In the genomic region with DNA sequence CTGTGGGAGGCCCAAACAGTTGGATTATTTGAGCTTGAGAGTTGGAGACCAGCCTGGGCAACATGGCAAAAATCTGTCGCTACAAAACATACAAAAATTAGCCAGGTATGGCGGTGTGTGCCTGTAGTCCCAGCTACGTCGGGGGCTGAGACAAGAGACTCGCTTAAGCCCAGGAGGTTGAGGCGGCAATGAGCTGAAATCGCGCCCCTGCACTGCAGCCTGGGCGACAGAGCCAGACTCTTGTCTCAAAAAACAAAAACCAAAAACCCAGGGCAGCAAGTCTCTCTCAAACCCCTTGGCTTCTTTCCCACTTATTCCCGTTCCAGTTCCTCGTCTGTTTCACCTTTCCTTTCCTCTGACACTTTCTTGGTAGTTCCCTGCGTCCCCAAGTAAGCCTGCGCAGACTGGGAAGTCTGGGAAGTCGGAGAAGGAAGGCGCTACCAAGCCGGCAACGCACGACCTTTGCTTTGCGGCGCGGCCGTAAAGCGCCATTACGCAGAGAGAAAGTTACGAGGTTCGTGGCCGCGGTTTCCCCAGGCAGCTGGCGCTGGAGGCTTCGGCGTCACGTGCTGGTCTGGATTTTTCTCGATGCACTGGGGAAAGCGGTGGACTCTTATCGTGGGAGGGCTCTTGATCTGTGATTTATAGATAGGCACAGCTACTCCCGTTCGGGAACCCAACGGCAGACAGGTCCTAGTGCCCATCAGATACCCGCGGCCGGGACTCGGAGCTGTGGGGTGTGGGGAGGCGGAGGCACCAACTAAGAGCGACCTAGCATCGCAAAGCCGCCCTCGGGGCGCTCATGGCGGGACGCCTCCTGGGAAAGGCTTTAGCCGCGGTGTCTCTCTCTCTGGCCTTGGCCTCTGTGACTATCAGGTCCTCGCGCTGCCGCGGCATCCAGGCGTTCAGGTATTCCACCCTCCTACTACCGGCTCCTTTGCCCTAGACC, we compare ENCODE assay signal across 8 cellular contexts. TPM values are rescaled to one million over a fixed set of nuclear protein-coding genes. Genes with fewer than 3 reads are reported as not detected.
A peak's percentile ranks its signal among the peaks of the same experiment; 100 is the strongest.
DNase-seq lines count a peak whose midpoint lies in the region; ATAC-seq and TF ChIP-seq lines count a peak whose summit lies in the region.

TSS of gene NUDT9 (plus strand) at position 470 of the 949 bp plus-strand sequence. CDS start at position 803, 333 bp downstream.

- no peaks in the 10 kb centered on the region for H3K9me3 ChIP-seq in testis

- no peaks in the 10 kb centered on the region for H3K9me3 Mint-ChIP-seq in activated naive CD4-positive, alpha-beta T cell treated with anti-CD3 and anti-CD28 coated beads, Interleukin-2, amount 50 U/mL, for 72 hours

- ATAC-seq in HG02610 (IDR thresholded peaks at IDR 0.05; ENCODE audit: unreplicated experiment) (peak; percentile 87), omental fat pad (ENCODE audit: low FRiP score) (peak; percentile 97)
- peak; percentile 84 to 92 for ATAC-seq in activated naive CD4-positive, alpha-beta T cell treated with anti-CD3 and anti-CD28 coated beads, Interleukin-2, amount 50 U/mL, for 72 hours

- peaks cover 14% of the 10 kb centered on the region for H3K4me1 ChIP-seq in testis

- H3K27ac Mint-ChIP-seq in activated naive CD4-positive, alpha-beta T cell treated with anti-CD3 and anti-CD28 coated beads, Interleukin-2, amount 50 U/mL, for 72 hours, result peak within 1 kb of the TSS; percentile 93 to 99

- TF ChIP-seq CTCF in GM10266 (IDR thresholded peaks at IDR 0.05; ENCODE audit: control insufficient read depth, insufficient read depth, low read depth, missing control alignments) (no peak), omental fat pad (IDR thresholded peaks at IDR 0.05) (no peak), testis (IDR thresholded peaks at IDR 0.05) (no peak)

- peak within 1 kb of the TSS; percentile 80 to 92 for H3K4me3 ChIP-seq in testis

- TF ChIP-seq POLR2A in testis (IDR thresholded peaks at IDR 0.05), result no peak

- H3K27me3 ChIP-seq in testis, result no peaks in the 10 kb centered on the region

- no peaks in the 10 kb centered on the region for H3K36me3 ChIP-seq in testis (ENCODE audit: low read depth, missing control alignments)

- H3K36me3 Mint-ChIP-seq in activated naive CD4-positive, alpha-beta T cell treated with anti-CD3 and anti-CD28 coated beads, Interleukin-2, amount 50 U/mL, for 72 hours, result peaks cover 0 to 11% of the 10 kb centered on the region in 2 donors

- DNase-seq in GM10266 (ENCODE audit: extremely low spot score) (peak; percentile 72), NCI-H1092 treated with DMSO at 0.1 percent for 48 hours (lab: John Stamatoyannopoulos, UW) (peak; percentile 94), SKM-1 (lab: John Stamatoyannopoulos, UW; ENCODE audit: unreplicated experiment) (peak; percentile 64), glomerular endothelial cell (ENCODE audit: extremely low read depth, low read depth, low spot score) (peak; percentile 88), omental fat pad (ENCODE audit: low spot score) (peak; percentile 91), testis (peak; percentile 98)
- peak; percentile 80 to 86 for DNase-seq in activated naive CD4-positive, alpha-beta T cell treated with anti-CD3 and anti-CD28 coated beads, Interleukin-2, amount 50 U/mL, for 72 hours (ENCODE audit: low spot score in 2 of 2)

- WGBS in testis, 2 donors, result 0 to 1% methylated on average over 41 to 56 of the region's 58 CpGs

- intact Hi-C loops in testis (cut with DNase I; ENCODE audit: low total_unique reads), result no loop called here

- H3K27ac ChIP-seq in testis, result peak within 1 kb of the TSS; percentile 85 to 95

RNA-seq across cellular contexts. Expression of gene NUDT9, which starts in this region (rescaled TPM):
- total RNA-seq in activated naive CD4-positive, alpha-beta T cell treated with anti-CD3 and anti-CD28 coated beads, Interleukin-2, amount 50 U/mL, for 72 hours, result 10 to 100 TPM in 1 of 2 donors, 1 to 10 TPM in 1; 9.7 to 12.0 TPM
- total RNA-seq in glomerular endothelial cell (17.4 and 20.8 TPM in 2 replicates), omental fat pad (10 to 100 TPM; 14.4 to 27.5 (median 25.9) TPM), testis (10 to 100 TPM; 28.4 to 38.0 TPM)
- 45.0 TPM for polyA plus RNA-seq in testis (ENCODE audit: insufficient read depth, low read depth, low replicate concordance)

Comparison
In these comparisons a context has a peak if more than half of its experiments do, and no peak if none do; other contexts are left out.
1. Peak in every context shown above with its lines: DNase-seq, ATAC-seq, H3K4me3 ChIP-seq and H3K27ac ChIP-seq.